Comparison of ENCODE assay signal across 36 cellular contexts in genomic region chr1:96541491-96541890, GRCh38.
"Had no signal": no experiment of that assay in that cellular context is flagged by ENCODE, and none has a peak within 500 bp of the region (broad histone marks: within the 10 kb centered on the region; RNA-seq: fewer than 3 reads in every experiment).

No MANE protein-coding gene starts in this region.

- H3K27ac ChIP-seq: ascending aorta, cardiac muscle cell, VCaP had no signal

- H3K36me3 ChIP-seq: ascending aorta, cardiac muscle cell had no signal

- H3K9me3 ChIP-seq: ascending aorta had no signal

- H3K9me3 Mint-ChIP-seq: activated B cell treated with CpG ODN at 0.5 μM for 24 hours; activated CD4-positive, alpha-beta memory T cell treated with anti-CD3 and anti-CD28 coated beads for 36 hours; activated CD4-positive, alpha-beta T cell treated with anti-CD3 and anti-CD28 coated beads, Interleukin-2, amount 10 ng/mL, durations not matched to agents 24 days and 14 days; activated CD8-positive, alpha-beta T cell treated with anti-CD3 and anti-CD28 coated beads for 36 hours; activated naive CD4-positive, alpha-beta T cell treated with anti-CD3 and anti-CD28 coated beads for 36 hours; activated naive CD4-positive, alpha-beta T cell treated with anti-CD3 and anti-CD28 coated beads, Interleukin-2, amount 50 U/mL, for 72 hours; activated naive CD8-positive, alpha-beta T cell treated with anti-CD3 and anti-CD28 coated beads for 36 hours; activated T-cell treated with anti-CD3 and anti-CD28 coated beads, Interleukin-2, amount 50 U/mL, for 4 hours; activated T-cell treated with anti-CD3 and anti-CD28 coated beads, Interleukin-2, amount 50 U/mL, for 72 hours; activated T-helper 1 cell treated with anti-CD3 and anti-CD28 coated beads, Interleukin-12 subunit alpha, Interleukin-12 subunit beta, Interleukin-2, Interleukin-4 antibody, amounts not matched to agents 30 ng/mL and 10 ng/mL and 1 ng/mL, durations not matched to agents 14 hours and 24 hours and 36 hours; activated T-helper 17 cell treated with anti-CD3 and anti-CD28 coated beads, Interleukin-2, amount 50 U/mL, for 72 hours; brain; T-helper 1 cell treated with Interleukin-12 subunit alpha and Interleukin-12 subunit beta and Interleukin-4 antibody, amounts not matched to agents 30 μg/mL and 1 μg/mL, for 36 hours; T-helper 2 cell treated with Interferon-gamma antibody and Interleukin-4, amounts not matched to agents 5 μg/mL and 100 μg/mL, for 36 hours had no signal

- H3K27me3 Mint-ChIP-seq: activated B cell treated with CpG ODN at 0.5 μM for 24 hours; activated CD4-positive, alpha-beta memory T cell treated with anti-CD3 and anti-CD28 coated beads for 36 hours; activated CD4-positive, alpha-beta T cell treated with anti-CD3 and anti-CD28 coated beads, Interleukin-2, amount 10 ng/mL, durations not matched to agents 24 days and 14 days; activated CD8-positive, alpha-beta T cell treated with anti-CD3 and anti-CD28 coated beads for 36 hours; activated naive CD8-positive, alpha-beta T cell treated with anti-CD3 and anti-CD28 coated beads for 36 hours; activated T-helper 17 cell treated with anti-CD3 and anti-CD28 coated beads, Interleukin-2, amount 50 U/mL, for 72 hours; central memory CD8-positive, alpha-beta T cell had no signal

- H3K4me3 ChIP-seq: ascending aorta, cardiac muscle cell had no signal

- H3K4me1 Mint-ChIP-seq: activated B cell treated with CpG ODN at 0.5 μM for 24 hours; activated CD4-positive, alpha-beta T cell treated with anti-CD3 and anti-CD28 coated beads, Interleukin-2, amount 10 ng/mL, durations not matched to agents 24 days and 14 days; activated naive CD8-positive, alpha-beta T cell treated with anti-CD3 and anti-CD28 coated beads for 36 hours; activated T-helper 17 cell treated with anti-CD3 and anti-CD28 coated beads, Interleukin-2, amount 50 U/mL, for 72 hours; central memory CD8-positive, alpha-beta T cell had no signal

- DNase-seq: activated B cell treated with CpG ODN at 0.5 μM for 24 hours; activated CD4-positive, alpha-beta memory T cell treated with anti-CD3 and anti-CD28 coated beads for 36 hours; activated CD4-positive, alpha-beta T cell treated with anti-CD3 and anti-CD28 coated beads for 4 hours; activated CD4-positive, alpha-beta T cell treated with anti-CD3 and anti-CD28 coated beads, Interleukin-2, amount 10 ng/mL, durations not matched to agents 24 days and 14 days; activated CD4-positive, alpha-beta T cell treated with anti-CD3 and anti-CD28 coated beads, Interleukin-2, amount 50 U/mL, for 1 hour; activated CD4-positive, alpha-beta T cell treated with anti-CD3 and anti-CD28 coated beads, Interleukin-2, amount 50 U/mL, for 4 hours; activated CD4-positive, CD25-positive, alpha-beta regulatory T cell treated with anti-CD3 and anti-CD28 coated beads, Interleukin-2, amount 50 U/mL, for 72 hours; activated CD8-positive, alpha-beta memory T cell treated with anti-CD3 and anti-CD28 coated beads, Interleukin-2, amount 50 U/mL, for 4 hours; activated CD8-positive, alpha-beta T cell treated with anti-CD3 and anti-CD28 coated beads for 36 hours; activated effector memory CD4-positive, alpha-beta T cell treated with anti-CD3 and anti-CD28 coated beads, Interleukin-2, amount 50 U/mL, for 16 hours; activated gamma-delta T cell treated with Interleukin-2 at 50 U/mL for 16 hours; activated naive CD4-positive, alpha-beta T cell; activated naive CD4-positive, alpha-beta T cell treated with anti-CD3 and anti-CD28 coated beads for 36 hours; activated naive CD4-positive, alpha-beta T cell treated with anti-CD3 and anti-CD28 coated beads, Interleukin-2, amount 50 U/mL, for 16 hours; activated naive CD8-positive, alpha-beta T cell treated with anti-CD3 and anti-CD28 coated beads for 36 hours; activated T-cell treated with anti-CD3 and anti-CD28 coated beads for 4 hours; activated T-cell treated with anti-CD3 and anti-CD28 coated beads, Interleukin-2, amount 50 U/mL, for 1 hour; activated T-cell treated with anti-CD3 and anti-CD28 coated beads, Interleukin-2, amount 50 U/mL, for 4 hours; activated T-cell treated with anti-CD3 and anti-CD28 coated beads, Interleukin-2, amount 50 U/mL, for 72 hours; amygdala; anterior cingulate cortex; caudate nucleus; cerebellar nuclear complex; T-helper 1 cell; T-helper 2 cell; T-helper 9 cell had no signal

- H3K4me3 Mint-ChIP-seq: activated B cell treated with CpG ODN at 0.5 μM for 24 hours; activated CD4-positive, alpha-beta memory T cell treated with anti-CD3 and anti-CD28 coated beads for 36 hours; activated CD4-positive, alpha-beta T cell treated with anti-CD3 and anti-CD28 coated beads, Interleukin-2, amount 10 ng/mL, durations not matched to agents 24 days and 14 days; activated CD8-positive, alpha-beta T cell treated with anti-CD3 and anti-CD28 coated beads for 36 hours; activated naive CD4-positive, alpha-beta T cell treated with anti-CD3 and anti-CD28 coated beads for 36 hours; activated naive CD8-positive, alpha-beta T cell treated with anti-CD3 and anti-CD28 coated beads for 36 hours; activated T-cell treated with anti-CD3 and anti-CD28 coated beads, Interleukin-2, amount 50 U/mL, for 4 hours; activated T-cell treated with anti-CD3 and anti-CD28 coated beads, Interleukin-2, amount 50 U/mL, for 72 hours; activated T-helper 1 cell treated with anti-CD3 and anti-CD28 coated beads, Interleukin-12 subunit alpha, Interleukin-12 subunit beta, Interleukin-2, Interleukin-4 antibody, amounts not matched to agents 30 ng/mL and 10 ng/mL and 1 ng/mL, durations not matched to agents 14 hours and 24 hours and 36 hours; activated T-helper 17 cell treated with anti-CD3 and anti-CD28 coated beads, Interleukin-2, amount 50 U/mL, for 72 hours; central memory CD8-positive, alpha-beta T cell; T-helper 1 cell treated with Interleukin-12 subunit alpha and Interleukin-12 subunit beta and Interleukin-4 antibody, amounts not matched to agents 30 μg/mL and 1 μg/mL, for 36 hours; T-helper 2 cell treated with Interferon-gamma antibody and Interleukin-4, amounts not matched to agents 5 μg/mL and 100 μg/mL, for 36 hours had no signal

- H3K27ac Mint-ChIP-seq: activated B cell treated with CpG ODN at 0.5 μM for 24 hours; activated CD4-positive, alpha-beta memory T cell treated with anti-CD3 and anti-CD28 coated beads for 36 hours; activated CD4-positive, alpha-beta T cell treated with anti-CD3 and anti-CD28 coated beads, Interleukin-2, amount 10 ng/mL, durations not matched to agents 24 days and 14 days; activated CD8-positive, alpha-beta T cell treated with anti-CD3 and anti-CD28 coated beads for 36 hours; activated naive CD4-positive, alpha-beta T cell treated with anti-CD3 and anti-CD28 coated beads for 36 hours; activated naive CD4-positive, alpha-beta T cell treated with anti-CD3 and anti-CD28 coated beads, Interleukin-2, amount 50 U/mL, for 72 hours; activated naive CD8-positive, alpha-beta T cell treated with anti-CD3 and anti-CD28 coated beads for 36 hours; activated T-cell treated with anti-CD3 and anti-CD28 coated beads, Interleukin-2, amount 50 U/mL, for 72 hours; activated T-helper 1 cell treated with anti-CD3 and anti-CD28 coated beads, Interleukin-12 subunit alpha, Interleukin-12 subunit beta, Interleukin-2, Interleukin-4 antibody, amounts not matched to agents 30 ng/mL and 10 ng/mL and 1 ng/mL, durations not matched to agents 14 hours and 24 hours and 36 hours; activated T-helper 17 cell treated with anti-CD3 and anti-CD28 coated beads, Interleukin-2, amount 50 U/mL, for 72 hours; T-helper 1 cell treated with Interleukin-12 subunit alpha and Interleukin-12 subunit beta and Interleukin-4 antibody, amounts not matched to agents 30 μg/mL and 1 μg/mL, for 36 hours; T-helper 2 cell treated with Interferon-gamma antibody and Interleukin-4, amounts not matched to agents 5 μg/mL and 100 μg/mL, for 36 hours had no signal

- H3K27me3 ChIP-seq: ascending aorta, cardiac muscle cell had no signal

- H3K36me3 Mint-ChIP-seq: activated CD4-positive, alpha-beta memory T cell treated with anti-CD3 and anti-CD28 coated beads for 36 hours; activated naive CD4-positive, alpha-beta T cell treated with anti-CD3 and anti-CD28 coated beads, Interleukin-2, amount 50 U/mL, for 72 hours; activated naive CD8-positive, alpha-beta T cell treated with anti-CD3 and anti-CD28 coated beads for 36 hours; brain had no signal

- ATAC-seq: activated CD8-positive, alpha-beta T cell treated with anti-CD3 and anti-CD28 coated beads for 36 hours; activated naive CD4-positive, alpha-beta T cell treated with anti-CD3 and anti-CD28 coated beads, Interleukin-2, amount 50 U/mL, for 72 hours; activated T-cell treated with anti-CD3 and anti-CD28 coated beads, Interleukin-2, amount 50 U/mL, for 4 hours; activated T-cell treated with anti-CD3 and anti-CD28 coated beads, Interleukin-2, amount 50 U/mL, for 72 hours; activated T-helper 17 cell treated with anti-CD3 and anti-CD28 coated beads, Interleukin-2, amount 50 U/mL, for 72 hours had no signal
